ENCODE assay signal across 1 cellular context in the genomic region with DNA sequence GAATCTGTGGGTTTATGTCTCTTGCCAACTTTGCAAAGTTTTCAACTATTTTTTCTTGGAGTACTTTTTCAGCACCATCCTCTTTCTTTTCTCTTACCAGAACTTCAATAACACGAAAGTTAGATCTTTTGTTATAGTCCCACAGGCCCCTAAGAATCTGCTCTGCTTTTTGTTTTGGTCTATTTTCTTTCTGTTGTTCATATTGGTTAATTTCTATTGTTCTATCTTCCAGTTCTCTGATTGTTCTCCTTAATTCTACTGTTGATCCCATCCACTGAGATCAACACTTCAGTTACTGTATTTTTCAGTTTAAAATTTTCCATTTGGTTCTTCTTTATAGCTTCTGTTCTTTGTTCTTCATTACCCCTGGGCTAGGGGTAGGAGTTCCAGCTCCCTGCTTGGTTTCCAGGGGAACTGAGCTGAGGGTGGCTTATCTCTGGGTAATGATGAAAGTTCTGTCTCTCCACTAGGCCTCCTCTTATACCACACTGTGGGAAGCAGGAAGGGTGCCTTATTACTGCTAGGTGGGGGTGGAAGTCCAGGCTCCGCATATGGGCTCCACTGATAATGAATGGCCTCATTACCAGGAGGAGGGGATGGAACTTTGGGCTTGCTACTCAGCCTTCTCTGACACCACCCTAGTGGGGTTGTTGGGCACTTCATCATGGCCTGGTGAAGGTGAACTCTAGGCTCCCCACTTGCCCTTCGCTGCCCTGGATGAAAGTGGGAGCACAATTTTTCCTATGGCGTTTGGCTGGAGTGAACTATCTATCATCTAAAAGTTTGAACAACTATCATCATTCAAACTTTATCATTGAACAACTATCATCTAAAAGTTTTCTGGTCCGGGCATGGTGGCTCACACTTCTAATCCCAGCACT.
TF ChIP-seq lines count a peak whose summit lies in the region.

No MANE protein-coding gene starts in this region.

TF ChIP-seq in K562, 482 proteins besides CTCF, POLR2A, EP300 and RAD21 (continues in another document):
- TF ChIP-seq, protein P1, sequence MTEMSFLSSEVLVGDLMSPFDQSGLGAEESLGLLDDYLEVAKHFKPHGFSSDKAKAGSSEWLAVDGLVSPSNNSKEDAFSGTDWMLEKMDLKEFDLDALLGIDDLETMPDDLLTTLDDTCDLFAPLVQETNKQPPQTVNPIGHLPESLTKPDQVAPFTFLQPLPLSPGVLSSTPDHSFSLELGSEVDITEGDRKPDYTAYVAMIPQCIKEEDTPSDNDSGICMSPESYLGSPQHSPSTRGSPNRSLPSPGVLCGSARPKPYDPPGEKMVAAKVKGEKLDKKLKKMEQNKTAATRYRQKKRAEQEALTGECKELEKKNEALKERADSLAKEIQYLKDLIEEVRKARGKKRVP (CRISPR knock-in tag; IDR thresholded peaks at IDR 0.05): peak; percentile 85
- TF ChIP-seq ZNF133 (CRISPR knock-in tag; IDR thresholded peaks at IDR 0.05) (no peak), CREB1 (IDR thresholded peaks at IDR 0.05) (peak; percentile 59), CREB1 (CRISPR knock-in tag; IDR thresholded peaks at IDR 0.05) (peak; percentile 48; the same call in 1 of the 2 replicates), FOXM1 (IDR thresholded peaks at IDR 0.05; ENCODE audit: low read depth) (peak; percentile 79), FOXM1 (CRISPR knock-in tag; IDR thresholded peaks at IDR 0.05; ENCODE audit: low read depth) (0 out of 2 replicates have a peak, but pooled peaks have one; percentile 14), SAFB (IDR thresholded peaks at IDR 0.05; ENCODE audit: borderline replicate concordance, low read depth, low read length) (no peak), ZNF311 (CRISPR knock-in tag; IDR thresholded peaks at IDR 0.05) (peak; percentile 80), GABPB2 (CRISPR knock-in tag; conservative IDR thresholded peaks at IDR 0.05) (no peak), NCOA4 (IDR thresholded peaks at IDR 0.05; ENCODE audit: partially characterized antibody) (no peak), HDAC1 (IDR thresholded peaks at IDR 0.05) (peak in 1 of 2 experiments; percentile 87; a peak in 2 of 4 replicates), PCBP2 (IDR thresholded peaks at IDR 0.05; ENCODE audit: low read depth, low read length, poor library complexity, severe bottlenecking) (no peak), NBN (IDR thresholded peaks at IDR 0.05; ENCODE audit: low read depth) (peak; percentile 92; the same call in 1 of the 2 replicates), C11orf30 (IDR thresholded peaks at IDR 0.05; ENCODE audit: low read depth) (no peak), DNMT1 (IDR thresholded peaks at IDR 0.05) (no peak), SETDB1 (IDR thresholded peaks at IDR 0.05; ENCODE audit: low read length) (no peak), NR2C2 (CRISPR knock-in tag; IDR thresholded peaks at IDR 0.05) (no peak), NR2C2 (tag; IDR thresholded peaks at IDR 0.05) (0 out of 2 replicates have a peak, but pooled peaks have one; percentile 61), SMAD4 (CRISPR knock-in tag; conservative IDR thresholded peaks at IDR 0.05) (peak; percentile 96), SMAD1 (IDR thresholded peaks at IDR 0.05; ENCODE audit: low read depth, low read length, partially characterized antibody) (no peak), SMAD3 (CRISPR knock-in tag; conservative IDR thresholded peaks at IDR 0.05) (peak; percentile 88), ZNF124 (CRISPR knock-in tag; IDR thresholded peaks at IDR 0.05) (no peak), ESRRA (IDR thresholded peaks at IDR 0.05; ENCODE audit: borderline replicate concordance, low read depth) (peak; percentile 60; the same call in 1 of the 2 replicates), DPF2 (IDR thresholded peaks at IDR 0.05) (peak; percentile 98), CHCHD3 (CRISPR knock-in tag; IDR thresholded peaks at IDR 0.05) (no peak), PML (IDR thresholded peaks at IDR 0.05; ENCODE audit: low read length) (peak; percentile 95), BDP1 (IDR thresholded peaks at IDR 0.05; ENCODE audit: insufficient read depth, insufficient read length) (no peak), FOSL1 (tag; conservative IDR thresholded peaks at IDR 0.05) (peak; percentile 79)
- TF ChIP-seq, protein P2, sequence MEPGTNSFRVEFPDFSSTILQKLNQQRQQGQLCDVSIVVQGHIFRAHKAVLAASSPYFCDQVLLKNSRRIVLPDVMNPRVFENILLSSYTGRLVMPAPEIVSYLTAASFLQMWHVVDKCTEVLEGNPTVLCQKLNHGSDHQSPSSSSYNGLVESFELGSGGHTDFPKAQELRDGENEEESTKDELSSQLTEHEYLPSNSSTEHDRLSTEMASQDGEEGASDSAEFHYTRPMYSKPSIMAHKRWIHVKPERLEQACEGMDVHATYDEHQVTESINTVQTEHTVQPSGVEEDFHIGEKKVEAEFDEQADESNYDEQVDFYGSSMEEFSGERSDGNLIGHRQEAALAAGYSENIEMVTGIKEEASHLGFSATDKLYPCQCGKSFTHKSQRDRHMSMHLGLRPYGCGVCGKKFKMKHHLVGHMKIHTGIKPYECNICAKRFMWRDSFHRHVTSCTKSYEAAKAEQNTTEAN (CRISPR knock-in tag; IDR thresholded peaks at IDR 0.05): no peak
- TF ChIP-seq, protein P3, sequence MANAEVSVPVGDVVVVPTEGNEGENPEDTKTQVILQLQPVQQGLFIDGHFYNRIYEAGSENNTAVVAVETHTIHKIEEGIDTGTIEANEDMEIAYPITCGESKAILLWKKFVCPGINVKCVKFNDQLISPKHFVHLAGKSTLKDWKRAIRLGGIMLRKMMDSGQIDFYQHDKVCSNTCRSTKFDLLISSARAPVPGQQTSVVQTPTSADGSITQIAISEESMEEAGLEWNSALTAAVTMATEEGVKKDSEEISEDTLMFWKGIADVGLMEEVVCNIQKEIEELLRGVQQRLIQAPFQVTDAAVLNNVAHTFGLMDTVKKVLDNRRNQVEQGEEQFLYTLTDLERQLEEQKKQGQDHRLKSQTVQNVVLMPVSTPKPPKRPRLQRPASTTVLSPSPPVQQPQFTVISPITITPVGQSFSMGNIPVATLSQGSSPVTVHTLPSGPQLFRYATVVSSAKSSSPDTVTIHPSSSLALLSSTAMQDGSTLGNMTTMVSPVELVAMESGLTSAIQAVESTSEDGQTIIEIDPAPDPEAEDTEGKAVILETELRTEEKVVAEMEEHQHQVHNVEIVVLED (CRISPR knock-in tag; IDR thresholded peaks at IDR 0.05): peak; percentile 37; the same call in 1 of the 2 replicates
- TF ChIP-seq, protein P4, sequence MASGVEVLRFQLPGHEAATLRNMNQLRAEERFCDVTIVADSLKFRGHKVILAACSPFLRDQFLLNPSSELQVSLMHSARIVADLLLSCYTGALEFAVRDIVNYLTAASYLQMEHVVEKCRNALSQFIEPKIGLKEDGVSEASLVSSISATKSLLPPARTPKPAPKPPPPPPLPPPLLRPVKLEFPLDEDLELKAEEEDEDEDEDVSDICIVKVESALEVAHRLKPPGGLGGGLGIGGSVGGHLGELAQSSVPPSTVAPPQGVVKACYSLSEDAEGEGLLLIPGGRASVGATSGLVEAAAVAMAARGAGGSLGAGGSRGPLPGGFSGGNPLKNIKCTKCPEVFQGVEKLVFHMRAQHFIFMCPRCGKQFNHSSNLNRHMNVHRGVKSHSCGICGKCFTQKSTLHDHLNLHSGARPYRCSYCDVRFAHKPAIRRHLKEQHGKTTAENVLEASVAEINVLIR (CRISPR knock-in tag; IDR thresholded peaks at IDR 0.05): no peak; the same call in none of the 2 replicates
- TF ChIP-seq, protein P5, sequence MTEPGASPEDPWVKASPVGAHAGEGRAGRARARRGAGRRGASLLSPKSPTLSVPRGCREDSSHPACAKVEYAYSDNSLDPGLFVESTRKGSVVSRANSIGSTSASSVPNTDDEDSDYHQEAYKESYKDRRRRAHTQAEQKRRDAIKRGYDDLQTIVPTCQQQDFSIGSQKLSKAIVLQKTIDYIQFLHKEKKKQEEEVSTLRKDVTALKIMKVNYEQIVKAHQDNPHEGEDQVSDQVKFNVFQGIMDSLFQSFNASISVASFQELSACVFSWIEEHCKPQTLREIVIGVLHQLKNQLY (CRISPR knock-in tag; conservative IDR thresholded peaks at IDR 0.05): no peak
- TF ChIP-seq, protein P6, sequence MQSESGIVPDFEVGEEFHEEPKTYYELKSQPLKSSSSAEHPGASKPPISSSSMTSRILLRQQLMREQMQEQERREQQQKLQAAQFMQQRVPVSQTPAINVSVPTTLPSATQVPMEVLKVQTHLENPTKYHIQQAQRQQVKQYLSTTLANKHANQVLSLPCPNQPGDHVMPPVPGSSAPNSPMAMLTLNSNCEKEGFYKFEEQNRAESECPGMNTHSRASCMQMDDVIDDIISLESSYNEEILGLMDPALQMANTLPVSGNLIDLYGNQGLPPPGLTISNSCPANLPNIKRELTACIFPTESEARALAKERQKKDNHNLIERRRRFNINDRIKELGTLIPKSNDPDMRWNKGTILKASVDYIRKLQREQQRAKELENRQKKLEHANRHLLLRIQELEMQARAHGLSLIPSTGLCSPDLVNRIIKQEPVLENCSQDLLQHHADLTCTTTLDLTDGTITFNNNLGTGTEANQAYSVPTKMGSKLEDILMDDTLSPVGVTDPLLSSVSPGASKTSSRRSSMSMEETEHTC (IDR thresholded peaks at IDR 0.05): no peak
- TF ChIP-seq, protein P7, sequence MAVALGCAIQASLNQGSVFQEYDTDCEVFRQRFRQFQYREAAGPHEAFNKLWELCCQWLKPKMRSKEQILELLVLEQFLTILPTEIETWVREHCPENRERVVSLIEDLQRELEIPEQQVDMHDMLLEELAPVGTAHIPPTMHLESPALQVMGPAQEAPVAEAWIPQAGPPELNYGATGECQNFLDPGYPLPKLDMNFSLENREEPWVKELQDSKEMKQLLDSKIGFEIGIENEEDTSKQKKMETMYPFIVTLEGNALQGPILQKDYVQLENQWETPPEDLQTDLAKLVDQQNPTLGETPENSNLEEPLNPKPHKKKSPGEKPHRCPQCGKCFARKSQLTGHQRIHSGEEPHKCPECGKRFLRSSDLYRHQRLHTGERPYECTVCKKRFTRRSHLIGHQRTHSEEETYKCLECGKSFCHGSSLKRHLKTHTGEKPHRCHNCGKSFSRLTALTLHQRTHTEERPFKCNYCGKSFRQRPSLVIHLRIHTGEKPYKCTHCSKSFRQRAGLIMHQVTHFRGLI (CRISPR knock-in tag; IDR thresholded peaks at IDR 0.05): peak; percentile 72; the same call in 1 of the 2 replicates
- TF ChIP-seq, protein P8, sequence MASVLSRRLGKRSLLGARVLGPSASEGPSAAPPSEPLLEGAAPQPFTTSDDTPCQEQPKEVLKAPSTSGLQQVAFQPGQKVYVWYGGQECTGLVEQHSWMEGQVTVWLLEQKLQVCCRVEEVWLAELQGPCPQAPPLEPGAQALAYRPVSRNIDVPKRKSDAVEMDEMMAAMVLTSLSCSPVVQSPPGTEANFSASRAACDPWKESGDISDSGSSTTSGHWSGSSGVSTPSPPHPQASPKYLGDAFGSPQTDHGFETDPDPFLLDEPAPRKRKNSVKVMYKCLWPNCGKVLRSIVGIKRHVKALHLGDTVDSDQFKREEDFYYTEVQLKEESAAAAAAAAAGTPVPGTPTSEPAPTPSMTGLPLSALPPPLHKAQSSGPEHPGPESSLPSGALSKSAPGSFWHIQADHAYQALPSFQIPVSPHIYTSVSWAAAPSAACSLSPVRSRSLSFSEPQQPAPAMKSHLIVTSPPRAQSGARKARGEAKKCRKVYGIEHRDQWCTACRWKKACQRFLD (CRISPR knock-in tag; IDR thresholded peaks at IDR 0.05): peak; percentile 98
- TF ChIP-seq, protein P9, sequence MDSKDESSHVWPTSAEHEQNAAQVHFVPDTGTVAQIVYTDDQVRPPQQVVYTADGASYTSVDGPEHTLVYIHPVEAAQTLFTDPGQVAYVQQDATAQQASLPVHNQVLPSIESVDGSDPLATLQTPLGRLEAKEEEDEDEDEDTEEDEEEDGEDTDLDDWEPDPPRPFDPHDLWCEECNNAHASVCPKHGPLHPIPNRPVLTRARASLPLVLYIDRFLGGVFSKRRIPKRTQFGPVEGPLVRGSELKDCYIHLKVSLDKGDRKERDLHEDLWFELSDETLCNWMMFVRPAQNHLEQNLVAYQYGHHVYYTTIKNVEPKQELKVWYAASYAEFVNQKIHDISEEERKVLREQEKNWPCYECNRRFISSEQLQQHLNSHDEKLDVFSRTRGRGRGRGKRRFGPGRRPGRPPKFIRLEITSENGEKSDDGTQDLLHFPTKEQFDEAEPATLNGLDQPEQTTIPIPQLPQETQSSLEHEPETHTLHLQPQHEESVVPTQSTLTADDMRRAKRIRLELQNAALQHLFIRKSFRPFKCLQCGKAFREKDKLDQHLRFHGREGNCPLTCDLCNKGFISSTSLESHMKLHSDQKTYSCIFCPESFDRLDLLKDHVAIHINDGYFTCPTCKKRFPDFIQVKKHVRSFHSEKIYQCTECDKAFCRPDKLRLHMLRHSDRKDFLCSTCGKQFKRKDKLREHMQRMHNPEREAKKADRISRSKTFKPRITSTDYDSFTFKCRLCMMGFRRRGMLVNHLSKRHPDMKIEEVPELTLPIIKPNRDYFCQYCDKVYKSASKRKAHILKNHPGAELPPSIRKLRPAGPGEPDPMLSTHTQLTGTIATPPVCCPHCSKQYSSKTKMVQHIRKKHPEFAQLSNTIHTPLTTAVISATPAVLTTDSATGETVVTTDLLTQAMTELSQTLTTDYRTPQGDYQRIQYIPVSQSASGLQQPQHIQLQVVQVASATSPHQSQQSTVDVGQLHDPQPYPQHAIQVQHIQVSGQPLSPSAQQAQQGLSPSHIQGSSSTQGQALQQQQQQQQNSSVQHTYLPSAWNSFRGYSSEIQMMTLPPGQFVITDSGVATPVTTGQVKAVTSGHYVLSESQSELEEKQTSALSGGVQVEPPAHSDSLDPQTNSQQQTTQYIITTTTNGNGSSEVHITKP (IDR thresholded peaks at IDR 0.05; ENCODE audit: partially characterized antibody): peak; percentile 82
- TF ChIP-seq, protein P10, sequence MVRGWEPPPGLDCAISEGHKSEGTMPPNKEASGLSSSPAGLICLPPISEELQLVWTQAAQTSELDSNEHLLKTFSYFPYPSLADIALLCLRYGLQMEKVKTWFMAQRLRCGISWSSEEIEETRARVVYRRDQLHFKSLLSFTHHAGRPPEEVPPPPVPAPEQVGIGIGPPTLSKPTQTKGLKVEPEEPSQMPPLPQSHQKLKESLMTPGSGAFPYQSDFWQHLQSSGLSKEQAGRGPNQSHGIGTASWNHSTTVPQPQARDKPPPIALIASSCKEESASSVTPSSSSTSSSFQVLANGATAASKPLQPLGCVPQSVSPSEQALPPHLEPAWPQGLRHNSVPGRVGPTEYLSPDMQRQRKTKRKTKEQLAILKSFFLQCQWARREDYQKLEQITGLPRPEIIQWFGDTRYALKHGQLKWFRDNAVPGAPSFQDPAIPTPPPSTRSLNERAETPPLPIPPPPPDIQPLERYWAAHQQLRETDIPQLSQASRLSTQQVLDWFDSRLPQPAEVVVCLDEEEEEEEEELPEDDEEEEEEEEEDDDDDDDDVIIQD (CRISPR knock-in tag; IDR thresholded peaks at IDR 0.05): no peak
